ENCODE assay signal across 15 cellular contexts in genomic region chr20:18831830-18832229, GRCh38. TPM values are rescaled to one million over a fixed set of nuclear protein-coding genes. Genes with fewer than 3 reads are reported as not detected.
DNase-seq lines count a peak whose midpoint lies in the region; ATAC-seq, FAIRE-seq and TF ChIP-seq lines count a peak whose summit lies in the region.
"Had no signal": no experiment of that assay in that cellular context is flagged by ENCODE, and none has a peak within 500 bp of the region (broad histone marks: within the 10 kb centered on the region; RNA-seq: fewer than 3 reads in every experiment).

No MANE protein-coding gene starts in this region.

- no peak overlapping the region for H3K27ac ChIP-seq in hepatocyte

- peak; percentile 60 for FAIRE-seq in RCC 7860 (lab: Jason Lieb, UNC)
- FAIRE-seq: TTC549 had no signal

- H4K20me1 ChIP-seq in hepatocyte (ENCODE audit: insufficient read depth, poor library complexity, severe bottlenecking): no peaks in the 10 kb centered on the region

- CTCF ChIA-PET in activated CD8-positive, alpha-beta memory T cell treated with anti-CD3 and anti-CD28 coated beads, Interleukin-2, amount 10 ng/mL, durations not matched to agents 7 days and 5 days (lab: Charles Lee): no interaction called here

- no peak overlapping the region for H2AFZ ChIP-seq in hepatocyte

- H3K4me1 Mint-ChIP-seq in type B pancreatic cell (ENCODE audit: unreplicated experiment): peaks cover 19% of the 10 kb centered on the region
- H3K4me1 Mint-ChIP-seq in activated CD8-positive, alpha-beta memory T cell treated with anti-CD3 and anti-CD28 coated beads, Interleukin-2, amount 10 ng/mL, durations not matched to agents 7 days and 5 days: no peaks in the 10 kb centered on the region

- H3K36me3 Mint-ChIP-seq in type B pancreatic cell: no peaks in the 10 kb centered on the region
- H3K36me3 Mint-ChIP-seq in activated CD8-positive, alpha-beta memory T cell treated with anti-CD3 and anti-CD28 coated beads, Interleukin-2, amount 10 ng/mL, durations not matched to agents 7 days and 5 days: no peaks in the 10 kb centered on the region

- H3K27me3 Mint-ChIP-seq in type B pancreatic cell: no peaks in the 10 kb centered on the region
- no peaks in the 10 kb centered on the region for H3K27me3 Mint-ChIP-seq in activated CD8-positive, alpha-beta memory T cell treated with anti-CD3 and anti-CD28 coated beads, Interleukin-2, amount 10 ng/mL, durations not matched to agents 7 days and 5 days

- no peak for TF ChIP-seq CTCF in hepatocyte (IDR thresholded peaks at IDR 0.05; ENCODE audit: poor library complexity)
- TF ChIP-seq CTCF in type B pancreatic cell (conservative IDR thresholded peaks at IDR 0.05): no peak

- no peaks in the 10 kb centered on the region for H3K79me2 ChIP-seq in hepatocyte

- no peak overlapping the region for H3K4me2 ChIP-seq in hepatocyte

- H3K4me1 ChIP-seq in hepatocyte (ENCODE audit: insufficient read depth): no peaks in the 10 kb centered on the region

- no peaks in the 10 kb centered on the region for H3K9me3 ChIP-seq in hepatocyte (ENCODE audit: low read depth)

- no peak overlapping the region for H3K4me3 ChIP-seq in hepatocyte

- H3K36me3 ChIP-seq in hepatocyte (replicated peaks; ENCODE audit: insufficient read depth, low read depth): no peaks in the 10 kb centered on the region

- H3K27me3 ChIP-seq in hepatocyte: no peaks in the 10 kb centered on the region

- 47% methylated on average over 3 of the region's 3 CpGs for WGBS in hepatocyte (ENCODE audit: low lambda C conversion rate, missing lambda C conversion rate)

- H3K27ac Mint-ChIP-seq in type B pancreatic cell: no peak overlapping the region
- no peak overlapping the region for H3K27ac Mint-ChIP-seq in activated CD8-positive, alpha-beta memory T cell treated with anti-CD3 and anti-CD28 coated beads, Interleukin-2, amount 10 ng/mL, durations not matched to agents 7 days and 5 days
- H3K27ac Mint-ChIP-seq: effector memory CD8-positive, alpha-beta T cell had no signal

- no peaks in the 10 kb centered on the region for H3K9me2 ChIP-seq in hepatocyte (replicated peaks; ENCODE audit: insufficient read depth)

- DNase-seq in HK-2 (ENCODE audit: unreplicated experiment) (peak; percentile 16), RCC 7860 (ENCODE audit: low spot score) (peak; percentile 59), hepatocyte (ENCODE audit: low spot score) (peak; percentile 22), type B pancreatic cell (ENCODE audit: extremely low spot score, unreplicated experiment) (no peak)
- DNase-seq in activated CD8-positive, alpha-beta memory T cell treated with anti-CD3 and anti-CD28 coated beads, Interleukin-2, amount 10 ng/mL, durations not matched to agents 7 days and 5 days: no peak
- DNase-seq: activated CD8-positive, alpha-beta memory T cell treated with anti-CD3 and anti-CD28 coated beads for 24 hours; activated naive CD4-positive, alpha-beta T cell treated with Interleukin-2 at 50 U/mL for 16 hours; effector memory CD8-positive, alpha-beta T cell; NCI-H1417; nephron progenitor cell had no signal

- no peak for ATAC-seq in GM21529 (IDR thresholded peaks at IDR 0.05; ENCODE audit: unreplicated experiment)
- ATAC-seq in GM18868 (IDR thresholded peaks at IDR 0.05; ENCODE audit: unreplicated experiment): no peak
- no peak for ATAC-seq in activated CD8-positive, alpha-beta memory T cell treated with anti-CD3 and anti-CD28 coated beads, Interleukin-2, amount 10 ng/mL, durations not matched to agents 7 days and 5 days
- ATAC-seq: effector memory CD8-positive, alpha-beta T cell; Right ventricle myocardium inferior had no signal

- peak overlapping the region; percentile 15 for H3K4me3 Mint-ChIP-seq in type B pancreatic cell
- H3K4me3 Mint-ChIP-seq in activated CD8-positive, alpha-beta memory T cell treated with anti-CD3 and anti-CD28 coated beads, Interleukin-2, amount 10 ng/mL, durations not matched to agents 7 days and 5 days: no peak overlapping the region
- H3K4me3 Mint-ChIP-seq: effector memory CD8-positive, alpha-beta T cell; nephron progenitor cell had no signal

- H3K9me3 Mint-ChIP-seq in type B pancreatic cell: no peaks in the 10 kb centered on the region
- no peaks in the 10 kb centered on the region for H3K9me3 Mint-ChIP-seq in activated CD8-positive, alpha-beta memory T cell treated with anti-CD3 and anti-CD28 coated beads, Interleukin-2, amount 10 ng/mL, durations not matched to agents 7 days and 5 days (ENCODE audit: low read depth)
- H3K9me3 Mint-ChIP-seq: effector memory CD8-positive, alpha-beta T cell had no signal

RNA-seq across cellular contexts. Expression of gene SCP2D1, which starts 18.2 kb away (rescaled TPM):
- not detected in 2 replicates for total RNA-seq in hepatocyte
- not detected in 2 replicates for polyA plus RNA-seq in hepatocyte
- total RNA-seq in type B pancreatic cell (ENCODE audit: low replicate concordance): not detected in 2 replicates
- total RNA-seq in activated CD8-positive, alpha-beta memory T cell treated with anti-CD3 and anti-CD28 coated beads, Interleukin-2, amount 10 ng/mL, durations not matched to agents 7 days and 5 days: not detected
- total RNA-seq: Right ventricle myocardium inferior, subcutaneous adipose tissue had no signal

Comparison
In these comparisons a context has a peak if more than half of its experiments do, and no peak if none do; other contexts are left out.
1. DNase-seq: peak in HK-2 (single experiment), RCC 7860 (single experiment) and hepatocyte (single experiment); none in type B pancreatic cell (single experiment) and activated CD8-positive, alpha-beta memory T cell treated with anti-CD3 and anti-CD28 coated beads, Interleukin-2, amount 10 ng/mL, durations not matched to agents 7 days and 5 days (single experiment).